22 cellular contexts compared by ENCODE assay signal in genomic region chr10:33074443-33074842, GRCh38.
DNase-seq lines count a peak whose midpoint lies in the region; ATAC-seq, FAIRE-seq and TF ChIP-seq lines count a peak whose summit lies in the region.
"Had no signal": no experiment of that assay in that cellular context is flagged by ENCODE, and none has a peak within 500 bp of the region (broad histone marks: within the 10 kb centered on the region; RNA-seq: fewer than 3 reads in every experiment).

No MANE protein-coding gene starts in this region.

- no peak overlapping the region for H3K4me2 ChIP-seq in GM23338

- no peak overlapping the region for H3K27ac Mint-ChIP-seq in GM23338
- no peak overlapping the region for H3K27ac Mint-ChIP-seq in activated CD4-positive, alpha-beta memory T cell treated with anti-CD3 and anti-CD28 coated beads for 36 hours
- H3K27ac Mint-ChIP-seq: IgD-negative memory B cell had no signal

- no peaks in the 10 kb centered on the region for H3K36me3 ChIP-seq in GM23338 (ENCODE audit: insufficient read depth)
- H3K36me3 ChIP-seq in body of pancreas (replicated peaks in 1 of 2; ENCODE audit: insufficient read depth in 1 of 2, low read depth in 2 of 2) = no peaks in the 10 kb centered on the region
- no peaks in the 10 kb centered on the region for H3K36me3 ChIP-seq in left ventricle myocardium inferior
- no peaks in the 10 kb centered on the region for H3K36me3 ChIP-seq in pancreas
- H3K36me3 ChIP-seq: MG63 had no signal

- no peak overlapping the region for H3K4me3 ChIP-seq in GM23338
- no peak overlapping the region for H3K4me3 ChIP-seq in body of pancreas
- no peak overlapping the region for H3K4me3 ChIP-seq in left ventricle myocardium inferior
- no peak overlapping the region for H3K4me3 ChIP-seq in pancreas
- H3K4me3 ChIP-seq: MG63 had no signal

- 42 to 43% methylated on average over 3 of the region's 3 CpGs for WGBS in body of pancreas, 2 donors
- WGBS in pancreas, 2 donors = 49% methylated on average over 3 of the region's 3 CpGs

- H3K4me3 Mint-ChIP-seq in GM23338 = no peak overlapping the region
- no peak overlapping the region for H3K4me3 Mint-ChIP-seq in activated CD4-positive, alpha-beta memory T cell treated with anti-CD3 and anti-CD28 coated beads for 36 hours

- H3K4me1 Mint-ChIP-seq in GM23338 = peaks cover 10% of the 10 kb centered on the region; the same call in 2 of the 3 replicates
- H3K4me1 Mint-ChIP-seq in activated CD4-positive, alpha-beta memory T cell treated with anti-CD3 and anti-CD28 coated beads for 36 hours (ENCODE audit: low read depth) = no peaks in the 10 kb centered on the region

- TF ChIP-seq POLR2A in body of pancreas (IDR thresholded peaks at IDR 0.05) = no peak

- H3K4me1 ChIP-seq in GM23338 (ENCODE audit: insufficient read depth) (no peaks in the 10 kb centered on the region), body of pancreas (peaks cover 8% of the 10 kb centered on the region), left ventricle myocardium inferior (no peaks in the 10 kb centered on the region), pancreas (no peaks in the 10 kb centered on the region)

- H3K27ac ChIP-seq in GM23338 (ENCODE audit: low read depth) (no peak overlapping the region), body of pancreas (peak overlapping the region in 2 of 4 donors; percentile 31 to 34), left ventricle myocardium inferior (replicated peaks) (peak overlapping the region; percentile 51), pancreas (peak overlapping the region in 2 of 4 donors; percentile 13 to 52), caudate nucleus (ENCODE audit: low read depth, low read length) (no peak overlapping the region)
- H3K27ac ChIP-seq: C4-2B had no signal

- FAIRE-seq in pancreas (lab: Jason Lieb, UNC) = no peak
- FAIRE-seq: D721Med, H1 had no signal

- no peaks in the 10 kb centered on the region for H3F3A ChIP-seq in GM23338 (replicated peaks; ENCODE audit: low read depth)

- no peaks in the 10 kb centered on the region; the same call in 1 of the 2 replicates for H3K9me2 ChIP-seq in GM23338 (ENCODE audit: insufficient read depth)

- H3K27me3 Mint-ChIP-seq in GM23338 (ENCODE audit: insufficient read depth, low read depth, poor library complexity) = peaks cover 4% of the 10 kb centered on the region
- no peaks in the 10 kb centered on the region for H3K27me3 Mint-ChIP-seq in activated CD4-positive, alpha-beta memory T cell treated with anti-CD3 and anti-CD28 coated beads for 36 hours
- H3K27me3 Mint-ChIP-seq: IgD-negative memory B cell had no signal

- DNase-seq in GM23338 (ENCODE audit: low spot score) = no peak
- peak in 1 of 4 donors; percentile 8 for DNase-seq in body of pancreas
- no peak for DNase-seq in left ventricle myocardium inferior
- DNase-seq in pancreas = no peak
- no peak for DNase-seq in SW 1271 (lab: John Stamatoyannopoulos, UW)
- DNase-seq in caudate nucleus (lab: John Stamatoyannopoulos, UW) = no peak
- DNase-seq in DMS153 treated with DMSO at 0.1 percent for 48 hours (lab: John Stamatoyannopoulos, UW; ENCODE audit: unreplicated experiment) = no peak
- DNase-seq in activated CD4-positive, alpha-beta memory T cell treated with anti-CD3 and anti-CD28 coated beads for 36 hours = no peak
- DNase-seq: DMS79 treated with DMSO at 0.1 percent for 48 hours, Karpas-422, MG63, NCI-H1092, NCI-H1436 treated with DMSO at 0.1 percent for 48 hours, NCI-H2029, NCI-H345, NCI-H524 treated with DMSO at 0.1 percent for 48 hours, SIG-M5 had no signal

- H4K20me1 ChIP-seq in GM23338 (replicated peaks; ENCODE audit: insufficient read depth) = no peaks in the 10 kb centered on the region

- TF ChIP-seq CTCF in GM23338 (conservative IDR thresholded peaks at IDR 0.05; ENCODE audit: low read depth in 2 of 2) = no peak
- no peak for TF ChIP-seq CTCF in body of pancreas (IDR thresholded peaks at IDR 0.05)
- TF ChIP-seq CTCF in left ventricle myocardium inferior (IDR thresholded peaks at IDR 0.05; ENCODE audit: borderline replicate concordance) = no peak
- no peak for TF ChIP-seq CTCF in pancreas (IDR thresholded peaks at IDR 0.05)

- peak overlapping the region; percentile 58; the same call in 1 of the 2 replicates for H2AFZ ChIP-seq in GM23338

- peaks cover 30% of the 10 kb centered on the region for H3K9me3 Mint-ChIP-seq in GM23338
- no peaks in the 10 kb centered on the region for H3K9me3 Mint-ChIP-seq in activated CD4-positive, alpha-beta memory T cell treated with anti-CD3 and anti-CD28 coated beads for 36 hours

- POLR2A ChIA-PET in activated CD4-positive, alpha-beta memory T cell treated with anti-CD3 and anti-CD28 coated beads for 36 hours (lab: Charles Lee) = no interaction called here

- ATAC-seq in GM23338 (no peak), body of pancreas (peak; percentile 65), pancreas (peak in 3 of 4 donors; percentile 45 to 71 (median 66))
- ATAC-seq: SK-N-SH treated with all-trans-retinoic acid at 6 μM for 48 hours had no signal

- intact Hi-C loops in body of pancreas (cut with DNase I) = no loop called here
- intact Hi-C loops in left ventricle myocardium inferior (cut with micrococcal nuclease) = no loop called here
- intact Hi-C loops in pancreas (cut with DNase I) = no loop called here
- intact Hi-C loops in activated CD4-positive, alpha-beta memory T cell treated with anti-CD3 and anti-CD28 coated beads for 36 hours (cut with micrococcal nuclease) = no loop called here

- CTCF ChIA-PET in activated CD4-positive, alpha-beta memory T cell treated with anti-CD3 and anti-CD28 coated beads for 36 hours (lab: Charles Lee) = no interaction called here

- no peaks in the 10 kb centered on the region for H3K79me2 ChIP-seq in GM23338 (replicated peaks; ENCODE audit: insufficient read depth)

- H3K27me3 ChIP-seq in GM23338 (ENCODE audit: insufficient read depth) (no peaks in the 10 kb centered on the region), body of pancreas (no peaks in the 10 kb centered on the region), left ventricle myocardium inferior (ENCODE audit: low read depth) (peaks cover 32% of the 10 kb centered on the region), pancreas (no peaks in the 10 kb centered on the region)
- H3K27me3 ChIP-seq: MG63 had no signal

- no peaks in the 10 kb centered on the region for H3K9me3 ChIP-seq in body of pancreas
- no peaks in the 10 kb centered on the region for H3K9me3 ChIP-seq in left ventricle myocardium inferior (replicated peaks)
- H3K9me3 ChIP-seq in pancreas = no peaks in the 10 kb centered on the region
- H3K9me3 ChIP-seq: MG63 had no signal

- H3K36me3 Mint-ChIP-seq in GM23338 (ENCODE audit: low read depth) = peaks cover 26% of the 10 kb centered on the region
- no peaks in the 10 kb centered on the region for H3K36me3 Mint-ChIP-seq in activated CD4-positive, alpha-beta memory T cell treated with anti-CD3 and anti-CD28 coated beads for 36 hours
- H3K36me3 Mint-ChIP-seq: IgD-negative memory B cell had no signal
